Comparison of ENCODE assay signal across 28 cellular contexts in genomic region chr2:33665039-33665438, GRCh38.
"Had no signal": no experiment of that assay in that cellular context is flagged by ENCODE, and none has a peak within 500 bp of the region (broad histone marks: within the 10 kb centered on the region; RNA-seq: fewer than 3 reads in every experiment).

No MANE protein-coding gene starts in this region.

- H3K4me3 ChIP-seq: cardiac muscle cell had no signal

- H3K27me3 ChIP-seq: cardiac muscle cell had no signal

- ATAC-seq: activated CD8-positive, alpha-beta memory T cell treated with anti-CD3 and anti-CD28 coated beads, Interleukin-2, amount 10 ng/mL, durations not matched to agents 7 days and 5 days; activated CD8-positive, alpha-beta T cell treated with anti-CD3 and anti-CD28 coated beads, Interleukin-2, amount 10 ng/mL, durations not matched to agents 7 days and 5 days; activated naive CD8-positive, alpha-beta T cell treated with anti-CD3 and anti-CD28 coated beads, Interleukin-2, amount 50 U/mL, for 24 hours had no signal

- H3K27ac ChIP-seq: cardiac muscle cell, VCaP had no signal

- DNase-seq: activated B cell treated with CpG ODN at 0.5 μM for 24 hours; activated CD4-positive, alpha-beta memory T cell treated with anti-CD3 and anti-CD28 coated beads for 36 hours; activated CD4-positive, alpha-beta T cell treated with anti-CD3 and anti-CD28 coated beads for 4 hours; activated CD4-positive, alpha-beta T cell treated with anti-CD3 and anti-CD28 coated beads, Interleukin-2, amount 10 ng/mL, durations not matched to agents 24 days and 14 days; activated CD4-positive, alpha-beta T cell treated with anti-CD3 and anti-CD28 coated beads, Interleukin-2, amount 50 U/mL, for 1 hour; activated CD4-positive, alpha-beta T cell treated with anti-CD3 and anti-CD28 coated beads, Interleukin-2, amount 50 U/mL, for 4 hours; activated CD4-positive, CD25-positive, alpha-beta regulatory T cell treated with anti-CD3 and anti-CD28 coated beads, Interleukin-2, amount 50 U/mL, for 72 hours; activated CD8-positive, alpha-beta memory T cell treated with anti-CD3 and anti-CD28 coated beads for 24 hours; activated CD8-positive, alpha-beta memory T cell treated with anti-CD3 and anti-CD28 coated beads, Interleukin-2, amount 10 ng/mL, durations not matched to agents 7 days and 5 days; activated CD8-positive, alpha-beta memory T cell treated with anti-CD3 and anti-CD28 coated beads, Interleukin-2, amount 50 U/mL, for 48 hours; activated CD8-positive, alpha-beta T cell treated with anti-CD3 and anti-CD28 coated beads, Interleukin-2, amount 10 ng/mL, durations not matched to agents 7 days and 5 days; activated effector memory CD4-positive, alpha-beta T cell treated with Interleukin-2 at 50 U/mL for 16 hours; activated gamma-delta T cell; activated naive CD4-positive, alpha-beta T cell treated with anti-CD3 and anti-CD28 coated beads, Interleukin-2, amount 10 ng/mL, durations not matched to agents 7 days and 5 days; activated naive CD4-positive, alpha-beta T cell treated with Interleukin-2 at 50 U/mL for 16 hours; activated naive CD8-positive, alpha-beta T cell treated with anti-CD3 and anti-CD28 coated beads, Interleukin-2, amount 10 ng/mL, durations not matched to agents 7 days and 5 days; activated naive CD8-positive, alpha-beta T cell treated with anti-CD3 and anti-CD28 coated beads, Interleukin-2, amount 50 U/mL, for 24 hours; activated T-cell treated with anti-CD3 and anti-CD28 coated beads, Interleukin-2, amount 50 U/mL, for 24 hours; activated T-cell treated with anti-CD3 and anti-CD28 coated beads, Interleukin-2, amount 50 U/mL, for 48 hours; amniotic stem cell; aorta; caudate nucleus; cerebellar nuclear complex; T-helper 1 cell; T-helper 2 cell; T-helper 9 cell had no signal

- H3K36me3 ChIP-seq: cardiac muscle cell had no signal
